14 cellular contexts compared by ENCODE assay signal in genomic region chr22:39268645-39269044, GRCh38.
"Had no signal": no experiment of that assay in that cellular context is flagged by ENCODE, and none has a peak within 500 bp of the region (broad histone marks: within the 10 kb centered on the region; RNA-seq: fewer than 3 reads in every experiment).

No MANE protein-coding gene starts in this region.

- H3K4me3 Mint-ChIP-seq: activated CD4-positive, alpha-beta memory T cell treated with anti-CD3 and anti-CD28 coated beads for 36 hours; activated naive CD8-positive, alpha-beta T cell treated with anti-CD3 and anti-CD28 coated beads for 36 hours; type B pancreatic cell had no signal

- H3K27me3 ChIP-seq: breast epithelium had no signal

- H3K36me3 ChIP-seq: breast epithelium, neutrophil had no signal

- H3K27ac Mint-ChIP-seq: activated CD4-positive, alpha-beta memory T cell treated with anti-CD3 and anti-CD28 coated beads for 36 hours; activated naive CD8-positive, alpha-beta T cell treated with anti-CD3 and anti-CD28 coated beads for 36 hours; type B pancreatic cell had no signal

- H3K27me3 Mint-ChIP-seq: activated naive CD8-positive, alpha-beta T cell treated with anti-CD3 and anti-CD28 coated beads for 36 hours; type B pancreatic cell had no signal

- H3K9me3 Mint-ChIP-seq: activated CD4-positive, alpha-beta memory T cell treated with anti-CD3 and anti-CD28 coated beads for 36 hours; activated naive CD8-positive, alpha-beta T cell treated with anti-CD3 and anti-CD28 coated beads for 36 hours; type B pancreatic cell had no signal

- H3K9me3 ChIP-seq: breast epithelium, neutrophil had no signal

- H3K27ac ChIP-seq: neutrophil had no signal

- H3K36me3 Mint-ChIP-seq: activated CD4-positive, alpha-beta memory T cell treated with anti-CD3 and anti-CD28 coated beads for 36 hours; activated naive CD8-positive, alpha-beta T cell treated with anti-CD3 and anti-CD28 coated beads for 36 hours; type B pancreatic cell had no signal

- DNase-seq: activated CD4-positive, alpha-beta memory T cell treated with anti-CD3 and anti-CD28 coated beads for 36 hours; activated CD4-positive, CD25-positive, alpha-beta regulatory T cell treated with anti-CD3 and anti-CD28 coated beads, Interleukin-2, amount 50 U/mL, for 72 hours; activated gamma-delta T cell treated with Interleukin-2 at 50 U/mL for 16 hours; activated naive CD8-positive, alpha-beta T cell treated with anti-CD3 and anti-CD28 coated beads for 36 hours; activated T-cell treated with anti-CD3 and anti-CD28 coated beads, Interleukin-2, amount 50 U/mL, for 48 hours; foreskin melanocyte; islet precursor cell; posterior cingulate gyrus; substantia nigra; T-helper 2 cell had no signal

- H3K4me1 ChIP-seq: breast epithelium had no signal

- H3K4me3 ChIP-seq: breast epithelium, smooth muscle cell had no signal
